In genomic region chr3:53180305-53181023, GRCh38 we compare ENCODE assay signal across 9 cellular contexts.
DNase-seq lines count a peak whose midpoint lies in the region; ATAC-seq lines count a peak whose summit lies in the region.
"Had no signal": no experiment of that assay in that cellular context is flagged by ENCODE, and none has a peak within 500 bp of the region (broad histone marks: within the 10 kb centered on the region; RNA-seq: fewer than 3 reads in every experiment).

No MANE protein-coding gene starts in this region.

- H3K9me3 ChIP-seq in BLaER1 treated with 17β-estradiol and CSF1 and Interleukin-3, amounts not matched to agents 10 nM and 100 nM (replicated peaks in 1 of 11), result no peaks in the 10 kb centered on the region
- H3K9me3 ChIP-seq: colonic mucosa had no signal

- peak overlapping the region in 8 of 10 experiments; percentile 10 to 62 (median 40); a peak in 12 of 20 replicates for H3K4me3 ChIP-seq in BLaER1 treated with 17β-estradiol and CSF1 and Interleukin-3, amounts not matched to agents 10 nM and 100 nM
- H3K4me3 ChIP-seq: colonic mucosa had no signal

- H3K4me1 ChIP-seq in BLaER1 treated with 17β-estradiol and CSF1 and Interleukin-3, amounts not matched to agents 10 nM and 100 nM, result peaks cover 31 to 75% (median 70%) of the 10 kb centered on the region in 10 experiments
- H3K4me1 ChIP-seq: colonic mucosa had no signal

- H4K20me1 ChIP-seq in BLaER1 treated with 17β-estradiol and CSF1 and Interleukin-3, amounts not matched to agents 10 nM and 100 nM, result peaks cover 27 to 99% (median 68%) of the 10 kb centered on the region in 11 experiments

- H3K27ac ChIP-seq in BLaER1 treated with 17β-estradiol and CSF1 and Interleukin-3, amounts not matched to agents 10 nM and 100 nM, result peak overlapping the region in 9 of 11 experiments; percentile 52 to 86 (median 80); a peak in 17 of 22 replicates
- H3K27ac ChIP-seq: colonic mucosa had no signal

- ATAC-seq in GM19324 (IDR thresholded peaks at IDR 0.05; ENCODE audit: low FRiP score, unreplicated experiment) (peak; percentile 85), HG03045 (IDR thresholded peaks at IDR 0.05; ENCODE audit: unreplicated experiment) (peak; percentile 92)

- peak overlapping the region; percentile 20 to 76 (median 68); a peak in 21 of 22 replicates for H3K9ac ChIP-seq in BLaER1 treated with 17β-estradiol and CSF1 and Interleukin-3, amounts not matched to agents 10 nM and 100 nM

- no peaks in the 10 kb centered on the region for H3K27me3 ChIP-seq in BLaER1 treated with 17β-estradiol and CSF1 and Interleukin-3, amounts not matched to agents 10 nM and 100 nM
- H3K27me3 ChIP-seq: colonic mucosa had no signal

- peak overlapping the region; percentile 84 to 100 (median 97) for H3K4me2 ChIP-seq in BLaER1 treated with 17β-estradiol and CSF1 and Interleukin-3, amounts not matched to agents 10 nM and 100 nM

- peaks cover 83 to 99% (median 97%) of the 10 kb centered on the region in 11 experiments for H3K36me3 ChIP-seq in BLaER1 treated with 17β-estradiol and CSF1 and Interleukin-3, amounts not matched to agents 10 nM and 100 nM

- DNase-seq in SIG-M5 treated with dmso at 0.1 percent for 504 hours (lab: John Stamatoyannopoulos, UW; ENCODE audit: unreplicated experiment), result peak; percentile 91
- DNase-seq in midbrain (lab: John Stamatoyannopoulos, UW), result no peak
- DNase-seq in NCI-H2081 (lab: John Stamatoyannopoulos, UW), result no peak
- no peak for DNase-seq in DMS53 (lab: John Stamatoyannopoulos, UW)
- no peak for DNase-seq in ecto neural progenitor cell (ENCODE audit: low spot score)
- DNase-seq: colonic mucosa had no signal
